In genomic region chr4:10416441-10416840, GRCh38 we compare ENCODE assay signal across 1 cellular context.
TF ChIP-seq lines count a peak whose summit lies in the region.

No MANE protein-coding gene starts in this region.

TF ChIP-seq in GM12878, 131 proteins besides CTCF, POLR2A, EP300 and RAD21 (continued from another document):
- no peak for TF ChIP-seq SUPT20H (IDR thresholded peaks at IDR 0.05; ENCODE audit: borderline replicate concordance, control insufficient read depth, low read depth, low read length)
- TF ChIP-seq E2F4 (IDR thresholded peaks at IDR 0.05; ENCODE audit: low read depth, low read length) = no peak
- TF ChIP-seq KDM1A (IDR thresholded peaks at IDR 0.05; ENCODE audit: borderline replicate concordance) = no peak
- no peak for TF ChIP-seq NKRF (conservative IDR thresholded peaks at IDR 0.05)
- no peak for TF ChIP-seq FOS (IDR thresholded peaks at IDR 0.05; ENCODE audit: borderline replicate concordance, extremely low read depth, insufficient read length)
- TF ChIP-seq, protein P1, sequence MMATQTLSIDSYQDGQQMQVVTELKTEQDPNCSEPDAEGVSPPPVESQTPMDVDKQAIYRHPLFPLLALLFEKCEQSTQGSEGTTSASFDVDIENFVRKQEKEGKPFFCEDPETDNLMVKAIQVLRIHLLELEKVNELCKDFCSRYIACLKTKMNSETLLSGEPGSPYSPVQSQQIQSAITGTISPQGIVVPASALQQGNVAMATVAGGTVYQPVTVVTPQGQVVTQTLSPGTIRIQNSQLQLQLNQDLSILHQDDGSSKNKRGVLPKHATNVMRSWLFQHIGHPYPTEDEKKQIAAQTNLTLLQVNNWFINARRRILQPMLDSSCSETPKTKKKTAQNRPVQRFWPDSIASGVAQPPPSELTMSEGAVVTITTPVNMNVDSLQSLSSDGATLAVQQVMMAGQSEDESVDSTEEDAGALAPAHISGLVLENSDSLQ (IDR thresholded peaks at IDR 0.05) = no peak
- no peak for TF ChIP-seq EED (IDR thresholded peaks at IDR 0.05; ENCODE audit: low read depth)
- TF ChIP-seq MEF2B (IDR thresholded peaks at IDR 0.05; ENCODE audit: partially characterized antibody, poor library complexity, severe bottlenecking) = peak; percentile 37
- no peak for TF ChIP-seq KLF5 (IDR thresholded peaks at IDR 0.05; ENCODE audit: partially characterized antibody)
- no peak for TF ChIP-seq RFX5 (IDR thresholded peaks at IDR 0.05; ENCODE audit: low read depth, low read length)
- TF ChIP-seq, protein P2, sequence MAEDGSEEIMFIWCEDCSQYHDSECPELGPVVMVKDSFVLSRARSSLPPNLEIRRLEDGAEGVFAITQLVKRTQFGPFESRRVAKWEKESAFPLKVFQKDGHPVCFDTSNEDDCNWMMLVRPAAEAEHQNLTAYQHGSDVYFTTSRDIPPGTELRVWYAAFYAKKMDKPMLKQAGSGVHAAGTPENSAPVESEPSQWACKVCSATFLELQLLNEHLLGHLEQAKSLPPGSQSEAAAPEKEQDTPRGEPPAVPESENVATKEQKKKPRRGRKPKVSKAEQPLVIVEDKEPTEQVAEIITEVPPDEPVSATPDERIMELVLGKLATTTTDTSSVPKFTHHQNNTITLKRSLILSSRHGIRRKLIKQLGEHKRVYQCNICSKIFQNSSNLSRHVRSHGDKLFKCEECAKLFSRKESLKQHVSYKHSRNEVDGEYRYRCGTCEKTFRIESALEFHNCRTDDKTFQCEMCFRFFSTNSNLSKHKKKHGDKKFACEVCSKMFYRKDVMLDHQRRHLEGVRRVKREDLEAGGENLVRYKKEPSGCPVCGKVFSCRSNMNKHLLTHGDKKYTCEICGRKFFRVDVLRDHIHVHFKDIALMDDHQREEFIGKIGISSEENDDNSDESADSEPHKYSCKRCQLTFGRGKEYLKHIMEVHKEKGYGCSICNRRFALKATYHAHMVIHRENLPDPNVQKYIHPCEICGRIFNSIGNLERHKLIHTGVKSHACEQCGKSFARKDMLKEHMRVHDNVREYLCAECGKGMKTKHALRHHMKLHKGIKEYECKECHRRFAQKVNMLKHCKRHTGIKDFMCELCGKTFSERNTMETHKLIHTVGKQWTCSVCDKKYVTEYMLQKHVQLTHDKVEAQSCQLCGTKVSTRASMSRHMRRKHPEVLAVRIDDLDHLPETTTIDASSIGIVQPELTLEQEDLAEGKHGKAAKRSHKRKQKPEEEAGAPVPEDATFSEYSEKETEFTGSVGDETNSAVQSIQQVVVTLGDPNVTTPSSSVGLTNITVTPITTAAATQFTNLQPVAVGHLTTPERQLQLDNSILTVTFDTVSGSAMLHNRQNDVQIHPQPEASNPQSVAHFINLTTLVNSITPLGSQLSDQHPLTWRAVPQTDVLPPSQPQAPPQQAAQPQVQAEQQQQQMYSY (CRISPR knock-in tag; IDR thresholded peaks at IDR 0.05) = no peak
- TF ChIP-seq RB1 (IDR thresholded peaks at IDR 0.05; ENCODE audit: borderline replicate concordance) = no peak
